ENCODE assay signal across 10 cellular contexts in genomic region chr2:85175369-85176299, GRCh38. TPM values are rescaled to one million over a fixed set of nuclear protein-coding genes. Genes with fewer than 3 reads are reported as not detected.
A peak's percentile ranks its signal among the peaks of the same experiment; 100 is the strongest.
DNase-seq lines count a peak whose midpoint lies in the region; ATAC-seq, FAIRE-seq and TF ChIP-seq lines count a peak whose summit lies in the region.
"Had no signal": no experiment of that assay in that cellular context is flagged by ENCODE, and none has a peak within 500 bp of the region (broad histone marks: within the 10 kb centered on the region; RNA-seq: fewer than 3 reads in every experiment).

No MANE protein-coding gene starts in this region.

- H3K27ac ChIP-seq in breast epithelium (peak overlapping the region; percentile 34 to 57), mammary epithelial cell (ENCODE audit: insufficient read depth, low read depth, low read length) (no peak overlapping the region), lower lobe of right lung (peak overlapping the region; percentile 21), aorta (ENCODE audit: low read depth in 1 of 2, low read length in 2 of 2) (no peak overlapping the region), kidney (ENCODE audit: low read depth in 2 of 2, low read length in 2 of 2) (no peak overlapping the region)

- no peaks in the 10 kb centered on the region for H3K36me3 ChIP-seq in breast epithelium
- no peaks in the 10 kb centered on the region for H3K36me3 ChIP-seq in mammary epithelial cell (ENCODE audit: insufficient read depth, low read length)
- H3K36me3 ChIP-seq in lower lobe of right lung: no peaks in the 10 kb centered on the region
- H3K36me3 ChIP-seq in aorta (ENCODE audit: control insufficient read depth in 1 of 2, insufficient read depth in 2 of 2, low read length in 1 of 2): no peaks in the 10 kb centered on the region
- H3K36me3 ChIP-seq in kidney (ENCODE audit: control insufficient read depth in 1 of 2, insufficient read depth in 2 of 2, low read length in 2 of 2): no peaks in the 10 kb centered on the region

- H3K27me3 ChIP-seq in breast epithelium (no peaks in the 10 kb centered on the region), mammary epithelial cell (ENCODE audit: insufficient read depth, low read length) (no peaks in the 10 kb centered on the region), lower lobe of right lung (ENCODE audit: low read depth) (no peaks in the 10 kb centered on the region), aorta (ENCODE audit: control insufficient read depth in 1 of 2, insufficient read depth in 2 of 2, low read length in 1 of 2) (no peaks in the 10 kb centered on the region)

- no peak overlapping the region for H2AFZ ChIP-seq in mammary epithelial cell (ENCODE audit: low read depth, low read length)

- ATAC-seq in lower lobe of right lung (peak; percentile 32 to 39), aorta (ENCODE audit: low FRiP score) (peak; percentile 70), HG03280 (IDR thresholded peaks at IDR 0.05; ENCODE audit: unreplicated experiment) (no peak)
- ATAC-seq: activated CD8-positive, alpha-beta T cell treated with anti-CD3 and anti-CD28 coated beads for 36 hours had no signal

- H3K79me2 ChIP-seq in mammary epithelial cell (ENCODE audit: insufficient read depth, low read length): peaks cover 75% of the 10 kb centered on the region

- CTCF ChIA-PET in mammary epithelial cell (lab: Charles Lee; ENCODE audit: low non-redundant PET): interaction anchor here (0.6 kb wide), 1 partner anchor 11 kb away, joined by 33 read pairs; no protein-coding TSS in a partner anchor

- FAIRE-seq in kidney (lab: Jason Lieb, UNC): no peak

- dilution Hi-C loops in mammary epithelial cell (cut with HindIII; ENCODE audit: low sequenced_read_pairs): no loop called here

- no peak for TF ChIP-seq POLR2A in breast epithelium (IDR thresholded peaks at IDR 0.05)

- no peaks in the 10 kb centered on the region for H3K4me1 ChIP-seq in breast epithelium
- H3K4me1 ChIP-seq in mammary epithelial cell (ENCODE audit: insufficient read depth, low read length): peaks cover 12% of the 10 kb centered on the region
- peaks cover 47% of the 10 kb centered on the region for H3K4me1 ChIP-seq in lower lobe of right lung
- peaks cover 0 to 2% of the 10 kb centered on the region in 2 donors for H3K4me1 ChIP-seq in aorta (ENCODE audit: control insufficient read depth in 1 of 2, insufficient read depth in 2 of 2, low read length in 2 of 2)
- H3K4me1 ChIP-seq in kidney (ENCODE audit: control insufficient read depth in 1 of 2, insufficient read depth in 1 of 2, low read depth in 1 of 2, low read length in 2 of 2): peaks cover 16% of the 10 kb centered on the region in 2 donors

- BruUV-seq in mammary epithelial cell (replicated peaks; lab: Mats Ljungman, UMichigan): no TSS peak

- no peaks in the 10 kb centered on the region for H3K9me3 ChIP-seq in breast epithelium
- no peaks in the 10 kb centered on the region for H3K9me3 ChIP-seq in mammary epithelial cell (replicated peaks; ENCODE audit: insufficient read depth, low read length)
- H3K9me3 ChIP-seq in lower lobe of right lung: no peaks in the 10 kb centered on the region
- H3K9me3 ChIP-seq in aorta (ENCODE audit: control insufficient read depth, low read length): no peaks in the 10 kb centered on the region
- no peaks in the 10 kb centered on the region for H3K9me3 ChIP-seq in kidney (ENCODE audit: control insufficient read depth in 1 of 2, low read length in 2 of 2)

- no peak overlapping the region for H3K4me2 ChIP-seq in mammary epithelial cell (ENCODE audit: insufficient read depth, low read depth, low read length)

- in situ Hi-C loops in mammary epithelial cell (cut with MboI; ENCODE audit: low sequenced_read_pairs in 2 of 2): no loop called here

- WGBS in mammary epithelial cell (ENCODE audit: low coverage, missing lambda C conversion rate): 46% methylated on average over 13 of the region's 13 CpGs
- WGBS in aorta, 2 donors: 48 to 50% methylated on average over 13 of the region's 13 CpGs

- H3K4me3 ChIP-seq in breast epithelium (no peak overlapping the region), mammary epithelial cell (replicated peaks in 1 of 3; ENCODE audit: insufficient read depth in 1 of 3, low read depth in 2 of 3, low read length in 3 of 3) (no peak overlapping the region), lower lobe of right lung (no peak overlapping the region), aorta (ENCODE audit: low read length in 2 of 2) (no peak overlapping the region), kidney (ENCODE audit: low read length in 2 of 2) (no peak overlapping the region)

- no peak overlapping the region for H3K9ac ChIP-seq in mammary epithelial cell (ENCODE audit: insufficient read depth, low read length)
- no peak overlapping the region for H3K9ac ChIP-seq in kidney (ENCODE audit: low read length in 2 of 2)

- no peaks in the 10 kb centered on the region for H4K20me1 ChIP-seq in mammary epithelial cell (ENCODE audit: insufficient read depth, low read length)

- TF ChIP-seq CTCF in breast epithelium (IDR thresholded peaks at IDR 0.05) (no peak), mammary epithelial cell (conservative IDR thresholded peaks at IDR 0.05 in 1 of 2, IDR thresholded peaks at IDR 0.05 in 1 of 2; ENCODE audit: extremely low read depth in 1 of 2, insufficient read depth in 1 of 2, low read depth in 1 of 2, low read length in 2 of 2) (no peak), lower lobe of right lung (IDR thresholded peaks at IDR 0.05) (no peak), kidney (IDR thresholded peaks at IDR 0.05; ENCODE audit: borderline replicate concordance, extremely low read depth, insufficient read depth) (no peak)

- DNase-seq in breast epithelium (ENCODE audit: low spot score in 2 of 2) (no peak), mammary epithelial cell (no peak), dermis blood vessel endothelial cell (peak; percentile 58), lower lobe of right lung (no peak), aorta (no peak), kidney (no peak)
- DNase-seq in activated T-cell treated with anti-CD3 and anti-CD28 coated beads, Interleukin-2, amount 50 U/mL, for 1 hour: no peak
- DNase-seq: activated CD8-positive, alpha-beta T cell treated with anti-CD3 and anti-CD28 coated beads for 36 hours; NCI-H1105 had no signal

- intact Hi-C loops in breast epithelium (cut with DNase I; ENCODE audit: low total_unique reads) (no loop called here), mammary epithelial cell (cut with micrococcal nuclease) (no loop called here), lower lobe of right lung (cut with DNase I) (no loop called here), aorta (cut with DNase I) (no loop called here), kidney (cut with DNase I) (no loop called here)

RNA-seq across cellular contexts. Expression of gene TCF7L1, which starts 42.4 kb away (rescaled TPM):
- total RNA-seq in breast epithelium (1 to 10 TPM; 3.4 to 6.9 (median 5.9) TPM), mammary epithelial cell (10 to 100 TPM in 1 of 2 donors, 1 to 10 TPM in 1; 6.3 to 26.4 TPM), dermis blood vessel endothelial cell (8.5 and 12.1 TPM in 2 replicates), lower lobe of right lung (17.1 TPM), aorta (10 to 100 TPM; 35.7 to 39.5 TPM), kidney (12.5 TPM)
- polyA plus RNA-seq in mammary epithelial cell (3.1 TPM), aorta (10 to 100 TPM; 14.1 to 27.9 TPM), kidney (ENCODE audit: insufficient read depth, low read depth, low replicate concordance) (10.2 TPM)
- polyA minus RNA-seq in mammary epithelial cell: 7.4 TPM
- total RNA-seq: activated CD8-positive, alpha-beta T cell treated with anti-CD3 and anti-CD28 coated beads for 36 hours had no signal

Comparison
In these comparisons a context has a peak if more than half of its experiments do, and no peak if none do; other contexts are left out.
1. H3K27ac ChIP-seq: peak in breast epithelium (2 of 2) and lower lobe of right lung (single experiment); none in mammary epithelial cell (single experiment), aorta (0 of 2) and kidney (0 of 2).